Comparison of ENCODE assay signal across 22 cellular contexts in the genomic region with DNA sequence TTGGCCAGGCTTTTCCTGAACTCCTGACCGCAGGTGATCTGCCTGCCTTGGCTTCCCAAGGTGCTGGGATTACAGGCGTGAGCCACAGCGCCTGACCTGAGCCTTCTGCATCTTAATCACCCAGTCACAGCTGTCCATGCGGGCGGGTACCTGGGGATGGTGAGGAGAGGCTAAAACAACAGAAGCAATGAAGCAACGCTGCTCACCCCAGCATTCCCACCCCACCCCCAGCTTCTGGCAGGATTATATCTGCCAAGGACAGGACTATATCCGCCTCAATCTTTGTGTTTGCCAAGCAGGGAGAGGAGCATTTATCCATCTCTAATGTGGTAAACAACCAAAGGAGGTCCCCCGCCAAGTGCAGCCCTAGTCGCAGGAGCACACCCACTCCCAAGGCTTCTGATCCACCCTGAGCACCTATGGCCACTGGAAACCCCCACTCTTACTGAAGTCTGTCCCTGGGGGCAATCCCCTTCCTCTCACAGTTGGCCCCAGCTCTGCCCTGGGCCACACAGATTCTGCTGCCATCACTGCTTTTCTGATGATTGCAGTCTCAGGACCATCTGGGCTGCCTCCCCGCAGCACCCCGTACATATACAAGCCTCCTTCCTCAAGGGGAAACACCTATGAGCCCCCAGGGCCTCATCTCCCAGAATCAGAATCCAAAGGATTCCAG. TPM values are rescaled to one million over a fixed set of nuclear protein-coding genes. Genes with fewer than 3 reads are reported as not detected.
DNase-seq lines count a peak whose midpoint lies in the region; ATAC-seq and TF ChIP-seq lines count a peak whose summit lies in the region.
"Had no signal": no experiment of that assay in that cellular context is flagged by ENCODE, and none has a peak within 500 bp of the region (broad histone marks: within the 10 kb centered on the region; RNA-seq: fewer than 3 reads in every experiment).

No MANE protein-coding gene starts in this region.

- H3K4me2 ChIP-seq in IMR-90 (ENCODE audit: low read depth, low read length) (no peak overlapping the region), neural progenitor cell (no peak overlapping the region)

- H3K27me3 ChIP-seq in IMR-90 (ENCODE audit: control insufficient read depth, insufficient read depth, low read length) (peaks cover 12% of the 10 kb centered on the region), neural progenitor cell (no peaks in the 10 kb centered on the region)
- H3K27me3 ChIP-seq: neutrophil had no signal

- no peak overlapping the region for H4K5ac ChIP-seq in IMR-90 (ENCODE audit: low read depth, low read length)

- H3K36me3 ChIP-seq in IMR-90 (ENCODE audit: control insufficient read depth, insufficient read depth, low read length), result no peaks in the 10 kb centered on the region
- no peaks in the 10 kb centered on the region for H3K36me3 ChIP-seq in neural progenitor cell
- H3K36me3 ChIP-seq: neutrophil, thoracic aorta had no signal

- H3K4ac ChIP-seq in IMR-90 (ENCODE audit: low read depth, low read length), result no peak overlapping the region

- no peak overlapping the region for H4K8ac ChIP-seq in IMR-90 (ENCODE audit: low read depth in 2 of 2, low read length in 2 of 2)

- no peak overlapping the region for H3K14ac ChIP-seq in IMR-90 (replicated peaks; ENCODE audit: low read depth, low read length)

- no peak overlapping the region for H3K18ac ChIP-seq in IMR-90 (ENCODE audit: low read depth, low read length)

- POLR2A ChIA-PET in IMR-90 (lab: Charles Lee; ENCODE audit: unreplicated experiment), result no interaction called here

- no peaks in the 10 kb centered on the region for H3K36me3 Mint-ChIP-seq in neural progenitor cell
- no peaks in the 10 kb centered on the region for H3K36me3 Mint-ChIP-seq in activated T-cell treated with anti-CD3 and anti-CD28 coated beads, Interleukin-2, amount 50 U/mL, for 72 hours (ENCODE audit: insufficient read depth in 2 of 2)
- H3K36me3 Mint-ChIP-seq: T-cell had no signal

- no peaks in the 10 kb centered on the region for H3K9me3 Mint-ChIP-seq in neural progenitor cell
- H3K9me3 Mint-ChIP-seq in activated T-cell treated with anti-CD3 and anti-CD28 coated beads, Interleukin-2, amount 50 U/mL, for 72 hours, result no peaks in the 10 kb centered on the region
- H3K9me3 Mint-ChIP-seq: activated naive CD8-positive, alpha-beta T cell treated with anti-CD3 and anti-CD28 coated beads, Interleukin-2, amount 50 U/mL, for 24 hours; activated T-helper 2 cell treated with anti-CD3 and anti-CD28 coated beads, Interferon-gamma antibody, Interleukin-2, Interleukin-4, amounts not matched to agents 10 μg/mL and 5 μg/mL and 100 μg/mL, durations not matched to agents 14 hours and 24 hours and 36 hours; T-cell had no signal

- no peak for TF ChIP-seq POLR2A in IMR-90 (IDR thresholded peaks at IDR 0.05; ENCODE audit: low read depth, low read length)

- H3K23ac ChIP-seq in IMR-90 (ENCODE audit: low read depth, low read length), result no peak overlapping the region

- H3K4me3 ChIP-seq in IMR-90 (ENCODE audit: insufficient read depth, low read depth, low read length) (no peak overlapping the region), neural progenitor cell (no peak overlapping the region)
- H3K4me3 ChIP-seq: thoracic aorta had no signal

- H4K91ac ChIP-seq in IMR-90 (ENCODE audit: insufficient read depth, low read depth, low read length), result no peak overlapping the region

- no peak for DNase-seq in IMR-90
- no peak for DNase-seq in neural progenitor cell (ENCODE audit: low spot score)
- no peak for DNase-seq in NCI-H1048 (lab: John Stamatoyannopoulos, UW)
- DNase-seq in activated T-cell treated with anti-CD3 and anti-CD28 coated beads, Interleukin-2, amount 50 U/mL, for 72 hours, result no peak
- DNase-seq: activated CD4-positive, alpha-beta T cell treated with anti-CD3 and anti-CD28 coated beads for 4 hours; activated naive CD8-positive, alpha-beta T cell treated with anti-CD3 and anti-CD28 coated beads, Interleukin-2, amount 50 U/mL, for 24 hours; foreskin fibroblast; HCEC 1CT; NCI-H1105; NCI-H510A treated with DMSO at 0.1 percent for 48 hours; retina; Right ventricle myocardium superior; T-cell had no signal

- H3K9ac ChIP-seq in IMR-90 (ENCODE audit: low read depth, low read length), result no peak overlapping the region
- no peak overlapping the region for H3K9ac ChIP-seq in neural progenitor cell

- peak overlapping the region; percentile 83 for H3K27ac Mint-ChIP-seq in neural progenitor cell
- H3K27ac Mint-ChIP-seq in activated T-cell treated with anti-CD3 and anti-CD28 coated beads, Interleukin-2, amount 50 U/mL, for 72 hours, result no peak overlapping the region
- H3K27ac Mint-ChIP-seq: activated naive CD8-positive, alpha-beta T cell treated with anti-CD3 and anti-CD28 coated beads, Interleukin-2, amount 50 U/mL, for 24 hours; activated T-helper 2 cell treated with anti-CD3 and anti-CD28 coated beads, Interferon-gamma antibody, Interleukin-2, Interleukin-4, amounts not matched to agents 10 μg/mL and 5 μg/mL and 100 μg/mL, durations not matched to agents 14 hours and 24 hours and 36 hours; T-cell had no signal

- H2BK120ac ChIP-seq in IMR-90 (ENCODE audit: low read depth, low read length), result no peak overlapping the region

- H4K20me1 ChIP-seq in IMR-90 (ENCODE audit: insufficient read depth, low read length), result no peaks in the 10 kb centered on the region
- no peaks in the 10 kb centered on the region for H4K20me1 ChIP-seq in neural progenitor cell (ENCODE audit: low read depth)

- intact Hi-C loops in IMR-90 (cut with micrococcal nuclease), result no loop called here

- in situ Hi-C loops in IMR-90 (cut with MboI; ENCODE audit: low sequenced_read_pairs), result no loop called here

- no peaks in the 10 kb centered on the region for H3K79me2 ChIP-seq in neural progenitor cell (ENCODE audit: low read depth)

- TF ChIP-seq RAD21 in IMR-90 (IDR thresholded peaks at IDR 0.05; ENCODE audit: low read length), result no peak

- H3K79me1 ChIP-seq in IMR-90 (ENCODE audit: low read depth in 1 of 2, low read length in 2 of 2), result no peaks in the 10 kb centered on the region

- H3K4me1 ChIP-seq in IMR-90 (ENCODE audit: control insufficient read depth, insufficient read depth, low read length) (no peaks in the 10 kb centered on the region; the same call in 1 of the 2 replicates), neural progenitor cell (no peaks in the 10 kb centered on the region)

- H3K27me3 Mint-ChIP-seq in neural progenitor cell (ENCODE audit: insufficient read depth, low read depth), result peaks cover 7% of the 10 kb centered on the region
- no peaks in the 10 kb centered on the region for H3K27me3 Mint-ChIP-seq in activated T-cell treated with anti-CD3 and anti-CD28 coated beads, Interleukin-2, amount 50 U/mL, for 72 hours (ENCODE audit: low read depth)

- no peak overlapping the region for H2BK20ac ChIP-seq in IMR-90 (ENCODE audit: low read depth, low read length)

- WGBS in IMR-90 (ENCODE audit: extremely low coverage in 2 of 2, insufficient read length in 1 of 2), 2 experiments, result 61% methylated on average over 3 of the region's 11 CpGs; no CpG with 5 or more reads in 1 of the 2 experiments

- no peak overlapping the region for H2BK5ac ChIP-seq in IMR-90 (ENCODE audit: low read depth, low read length, poor library complexity, severe bottlenecking)

- CTCF ChIA-PET in IMR-90 (lab: Yijun Ruan, JAX), result no interaction called here

- H3K27ac ChIP-seq in IMR-90 (ENCODE audit: insufficient read depth, low read length) (no peak overlapping the region), neural progenitor cell (no peak overlapping the region)
- H3K27ac ChIP-seq: C4-2B, neutrophil, thoracic aorta had no signal

- BruUV-seq in IMR-90 (replicated peaks; lab: Mats Ljungman, UMichigan), result no TSS peak

- no peaks in the 10 kb centered on the region for H3K9me3 ChIP-seq in IMR-90 (ENCODE audit: control insufficient read depth, insufficient read depth, low read length)
- no peaks in the 10 kb centered on the region for H3K9me3 ChIP-seq in neural progenitor cell (ENCODE audit: low read depth)
- H3K9me3 ChIP-seq: neutrophil, thoracic aorta had no signal

- dilution Hi-C loops in IMR-90 (cut with HindIII; ENCODE audit: low sequenced_read_pairs, unreplicated experiment), result no loop called here

- H2AFZ ChIP-seq in IMR-90 (replicated peaks; ENCODE audit: low read length, poor library complexity), result no peak overlapping the region
- no peak overlapping the region for H2AFZ ChIP-seq in neural progenitor cell (replicated peaks)

- no peak overlapping the region for H2AK9ac ChIP-seq in IMR-90 (replicated peaks; ENCODE audit: low read depth, low read length, poor library complexity)

- 0 out of 2 replicates have a peak overlapping the region, but pooled peaks have one; percentile 36 for H2AK5ac ChIP-seq in IMR-90 (ENCODE audit: low read depth, low read length)

- peaks cover 9% of the 10 kb centered on the region for H3F3A ChIP-seq in neural progenitor cell (ENCODE audit: low read depth)

- no peak for TF ChIP-seq CTCF in IMR-90 (conservative IDR thresholded peaks at IDR 0.05; ENCODE audit: low read depth, low read length)
- no peak for TF ChIP-seq CTCF in neural progenitor cell (IDR thresholded peaks at IDR 0.05)

- ATAC-seq in IMR-90 (ENCODE audit: low read depth), result no peak
- peak; percentile 5 for ATAC-seq in esophagus mucosa
- no peak for ATAC-seq in activated T-cell treated with anti-CD3 and anti-CD28 coated beads, Interleukin-2, amount 50 U/mL, for 72 hours (replicated peaks in 1 of 2)
- ATAC-seq in HG02588 (IDR thresholded peaks at IDR 0.05; ENCODE audit: unreplicated experiment), result no peak
- ATAC-seq: activated naive CD8-positive, alpha-beta T cell treated with anti-CD3 and anti-CD28 coated beads, Interleukin-2, amount 50 U/mL, for 24 hours; T-cell had no signal

- peaks cover 16% of the 10 kb centered on the region for H3K4me1 Mint-ChIP-seq in neural progenitor cell
- peaks cover 11% of the 10 kb centered on the region for H3K4me1 Mint-ChIP-seq in activated T-cell treated with anti-CD3 and anti-CD28 coated beads, Interleukin-2, amount 50 U/mL, for 72 hours (ENCODE audit: low read depth)

- H3K4me3 Mint-ChIP-seq in neural progenitor cell, result no peak overlapping the region
- H3K4me3 Mint-ChIP-seq in activated T-cell treated with anti-CD3 and anti-CD28 coated beads, Interleukin-2, amount 50 U/mL, for 72 hours, result no peak overlapping the region
- H3K4me3 Mint-ChIP-seq: activated naive CD8-positive, alpha-beta T cell treated with anti-CD3 and anti-CD28 coated beads, Interleukin-2, amount 50 U/mL, for 24 hours; T-cell had no signal

- no peak overlapping the region for H3K56ac ChIP-seq in IMR-90 (ENCODE audit: extremely low read depth, insufficient read depth, low read length)

- 0 out of 2 replicates have a peak, but pooled peaks cover 3% of the 10 kb centered on the region for H3K9me1 ChIP-seq in IMR-90 (ENCODE audit: insufficient read depth, low read length)

- H2BK15ac ChIP-seq in IMR-90 (ENCODE audit: low read depth, low read length), result no peak overlapping the region

RNA-seq across cellular contexts. Expression of gene LGALS2, which starts 8.8 kb away (rescaled TPM):
- total RNA-seq in IMR-90 (2012; rRNA removed) (not detected in 2 replicates), esophagus mucosa (not detected), neural progenitor cell (ENCODE audit: low replicate concordance) (not detected in 2 replicates)
- polyA plus RNA-seq in IMR-90 (2012; rRNA removed), result not detected in 2 replicates
- polyA plus RNA-seq in IMR-90 (2012; cell fraction: cytosol; rRNA removed), result not detected in 2 replicates
- not detected in 2 replicates for polyA plus RNA-seq in IMR-90 (2012; cell fraction: nucleus; rRNA removed; ENCODE audit: low replicate concordance)
- not detected for total RNA-seq in activated T-cell treated with anti-CD3 and anti-CD28 coated beads, Interleukin-2, amount 50 U/mL, for 72 hours
- total RNA-seq: activated T-helper 2 cell treated with anti-CD3 and anti-CD28 coated beads, Interferon-gamma antibody, Interleukin-2, Interleukin-4, amounts not matched to agents 10 μg/mL and 5 μg/mL and 100 μg/mL, durations not matched to agents 14 hours and 24 hours and 36 hours; dermis microvascular lymphatic vessel endothelial cell; kidney epithelial cell; Right ventricle myocardium superior; thoracic aorta had no signal

RNA-seq across cellular contexts. Expression of gene GGA1, which starts 20.0 kb away (rescaled TPM):
- total RNA-seq in IMR-90 (2012; rRNA removed) (17.2 and 19.7 TPM in 2 replicates), esophagus mucosa (28.4 TPM), neural progenitor cell (ENCODE audit: low replicate concordance) (62.3 and 71.7 TPM in 2 replicates)
- polyA plus RNA-seq in IMR-90 (2012; rRNA removed), result 48.5 and 50.4 TPM in 2 replicates
- polyA plus RNA-seq in IMR-90 (2012; cell fraction: cytosol; rRNA removed), result 17.9 and 26.5 TPM in 2 replicates
- polyA plus RNA-seq in IMR-90 (2012; cell fraction: nucleus; rRNA removed; ENCODE audit: low replicate concordance), result 243 and 309 TPM in 2 replicates
- total RNA-seq in activated T-cell treated with anti-CD3 and anti-CD28 coated beads, Interleukin-2, amount 50 U/mL, for 72 hours, result 10 to 100 TPM; 81.5 to 96.2 TPM

RNA-seq across cellular contexts. Expression of gene CDC42EP1, which starts 28.4 kb away (rescaled TPM):
- total RNA-seq in IMR-90 (2012; rRNA removed) (4.7 and 6.1 TPM in 2 replicates), esophagus mucosa (117 TPM), neural progenitor cell (ENCODE audit: low replicate concordance) (0.84 and 1.8 TPM in 2 replicates)
- 47.3 and 59.2 TPM in 2 replicates for polyA plus RNA-seq in IMR-90 (2012; rRNA removed)
- polyA plus RNA-seq in IMR-90 (2012; cell fraction: cytosol; rRNA removed), result 34.5 and 61.4 TPM in 2 replicates
- polyA plus RNA-seq in IMR-90 (2012; cell fraction: nucleus; rRNA removed; ENCODE audit: low replicate concordance), result 18.1 and 44.7 TPM in 2 replicates
- 1 to 10 TPM; 4.0 to 4.6 TPM for total RNA-seq in activated T-cell treated with anti-CD3 and anti-CD28 coated beads, Interleukin-2, amount 50 U/mL, for 72 hours
- total RNA-seq: OCI-LY7 had no signal

RNA-seq across cellular contexts. Expression of gene SH3BP1, which starts 50.8 kb away (rescaled TPM):
- total RNA-seq in IMR-90 (2012; rRNA removed), result 8.8 and 10.8 TPM in 2 replicates
- polyA plus RNA-seq in IMR-90 (2012; rRNA removed), result 30.0 and 33.3 TPM in 2 replicates
- 11.6 and 27.3 TPM in 2 replicates for polyA plus RNA-seq in IMR-90 (2012; cell fraction: cytosol; rRNA removed)
- polyA plus RNA-seq in IMR-90 (2012; cell fraction: nucleus; rRNA removed; ENCODE audit: low replicate concordance), result 67.7 and 113 TPM in 2 replicates
- 40.2 TPM for total RNA-seq in esophagus mucosa
- total RNA-seq in neural progenitor cell (ENCODE audit: low replicate concordance), result 10.3 and 10.9 TPM in 2 replicates
- 100 to 1,000 TPM in 1 of 2 donors, 10 to 100 TPM in 1; 99.0 to 103 TPM for total RNA-seq in activated T-cell treated with anti-CD3 and anti-CD28 coated beads, Interleukin-2, amount 50 U/mL, for 72 hours

Comparison
In these comparisons a context has a peak if more than half of its experiments do, and no peak if none do; other contexts are left out.
1. RNA of gene CDC42EP1, which starts 28.4 kb away (total RNA-seq): 117 TPM in esophagus mucosa (single experiment); 4.7 to 6.1 TPM in IMR-90, 4.0 to 4.6 TPM in activated T-cell treated with anti-CD3 and anti-CD28 coated beads, Interleukin-2, amount 50 U/mL, for 72 hours and 0.84 to 1.8 TPM in neural progenitor cell; every median in the first group is over 10 times any median in the second.